24 cellular contexts compared by ENCODE assay signal in the genomic region with DNA sequence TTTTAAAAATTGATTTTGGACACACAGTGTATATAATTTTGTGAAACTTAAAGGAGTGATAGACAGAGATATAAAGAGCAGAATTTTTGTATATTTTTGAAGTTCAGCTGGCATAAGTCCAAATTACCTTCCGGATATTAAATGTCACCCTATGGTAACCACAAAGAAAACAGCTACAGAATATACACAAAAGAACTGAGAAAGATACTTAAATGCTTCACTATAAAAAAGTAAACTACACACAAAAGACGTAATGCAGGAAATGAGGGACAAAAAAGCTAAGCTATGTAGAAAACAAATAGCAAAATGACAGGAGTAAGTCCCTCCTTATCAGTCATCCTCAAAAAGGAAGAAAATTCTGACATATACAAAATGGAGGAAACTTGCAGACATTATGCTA. TPM values are rescaled to one million over a fixed set of nuclear protein-coding genes. Genes with fewer than 3 reads are reported as not detected.
DNase-seq lines count a peak whose midpoint lies in the region; ATAC-seq and TF ChIP-seq lines count a peak whose summit lies in the region.
"Had no signal": no experiment of that assay in that cellular context is flagged by ENCODE, and none has a peak within 500 bp of the region (broad histone marks: within the 10 kb centered on the region; RNA-seq: fewer than 3 reads in every experiment).

No MANE protein-coding gene starts in this region.

- H3K27ac ChIP-seq in spleen (peak overlapping the region in 6 of 8 donors; percentile 0 to 52 (median 14)), mammary epithelial cell (ENCODE audit: insufficient read depth, low read depth, low read length) (no peak overlapping the region)
- H3K27ac ChIP-seq: BLaER1 treated with 17β-estradiol and CSF1 and Interleukin-3, amounts not matched to agents 10 nM and 100 nM; foreskin keratinocyte; left ventricle myocardium inferior; RWPE1 had no signal

- POLR2A ChIA-PET in activated naive CD8-positive, alpha-beta T cell treated with anti-CD3 and anti-CD28 coated beads, Interleukin-2, amount 10 ng/mL, durations not matched to agents 7 days and 5 days (lab: Charles Lee), result interaction anchor here (0.9 kb wide), 1 partner anchor 29 kb away, joined by 5 read pairs; a partner anchor contains a TSS

- H3K9ac ChIP-seq in Loucy (ENCODE audit: low read depth, low read length, poor library complexity, severe bottlenecking) (no peak overlapping the region), mammary epithelial cell (ENCODE audit: insufficient read depth, low read length) (no peak overlapping the region)
- H3K9ac ChIP-seq: BLaER1 treated with 17β-estradiol and CSF1 and Interleukin-3, amounts not matched to agents 10 nM and 100 nM had no signal

- no peak for ATAC-seq in activated T-cell treated with anti-CD3 and anti-CD28 coated beads, Interleukin-2, amount 50 U/mL, for 72 hours (replicated peaks in 1 of 2)
- no peak for ATAC-seq in activated T-cell treated with anti-CD3 and anti-CD28 coated beads, Interleukin-2, amount 50 U/mL, for 4 hours
- no peak for ATAC-seq in activated naive CD8-positive, alpha-beta T cell treated with anti-CD3 and anti-CD28 coated beads, Interleukin-2, amount 10 ng/mL, durations not matched to agents 7 days and 5 days (ENCODE audit: low read depth)
- no peak for ATAC-seq in GM21786 (IDR thresholded peaks at IDR 0.05; ENCODE audit: unreplicated experiment)
- ATAC-seq: foreskin keratinocyte, sciatic nerve, SK-N-SH treated with all-trans-retinoic acid at 6 μM for 48 hours had no signal

- no peaks in the 10 kb centered on the region for H3K27me3 Mint-ChIP-seq in activated T-cell treated with anti-CD3 and anti-CD28 coated beads, Interleukin-2, amount 50 U/mL, for 72 hours (ENCODE audit: low read depth)
- H3K27me3 Mint-ChIP-seq in activated T-cell treated with anti-CD3 and anti-CD28 coated beads, Interleukin-2, amount 50 U/mL, for 4 hours (ENCODE audit: low read depth), result no peaks in the 10 kb centered on the region
- no peaks in the 10 kb centered on the region for H3K27me3 Mint-ChIP-seq in activated naive CD8-positive, alpha-beta T cell treated with anti-CD3 and anti-CD28 coated beads, Interleukin-2, amount 10 ng/mL, durations not matched to agents 7 days and 5 days

- no TSS peak for BruUV-seq in mammary epithelial cell (replicated peaks; lab: Mats Ljungman, UMichigan)

- H3F3A ChIP-seq in Loucy (ENCODE audit: low read depth), result peaks cover 9% of the 10 kb centered on the region; the same call in 1 of the 2 replicates

- H3K9me2 ChIP-seq in Loucy (replicated peaks; ENCODE audit: low read depth, low read length), result no peaks in the 10 kb centered on the region

- H3K36me3 Mint-ChIP-seq in activated T-cell treated with anti-CD3 and anti-CD28 coated beads, Interleukin-2, amount 50 U/mL, for 72 hours (ENCODE audit: insufficient read depth in 2 of 2), result peaks cover 8 to 15% of the 10 kb centered on the region in 2 donors
- H3K36me3 Mint-ChIP-seq in activated T-cell treated with anti-CD3 and anti-CD28 coated beads, Interleukin-2, amount 50 U/mL, for 4 hours (ENCODE audit: insufficient read depth), result peaks cover 39% of the 10 kb centered on the region
- H3K36me3 Mint-ChIP-seq in activated naive CD8-positive, alpha-beta T cell treated with anti-CD3 and anti-CD28 coated beads, Interleukin-2, amount 10 ng/mL, durations not matched to agents 7 days and 5 days, result peaks cover 63% of the 10 kb centered on the region

- H3K27me3 ChIP-seq in Loucy (ENCODE audit: insufficient read depth, low read length, poor library complexity, severe bottlenecking) (no peaks in the 10 kb centered on the region), spleen (replicated peaks in 1 of 7) (no peaks in the 10 kb centered on the region), mammary epithelial cell (ENCODE audit: insufficient read depth, low read length) (no peaks in the 10 kb centered on the region)
- H3K27me3 ChIP-seq: BLaER1 treated with 17β-estradiol and CSF1 and Interleukin-3, amounts not matched to agents 10 nM and 100 nM; foreskin keratinocyte had no signal

- no peaks in the 10 kb centered on the region for H3K79me2 ChIP-seq in Loucy (ENCODE audit: insufficient read depth, low read length)
- no peaks in the 10 kb centered on the region for H3K79me2 ChIP-seq in mammary epithelial cell (ENCODE audit: insufficient read depth, low read length)

- H3K4me1 Mint-ChIP-seq in activated T-cell treated with anti-CD3 and anti-CD28 coated beads, Interleukin-2, amount 50 U/mL, for 72 hours (ENCODE audit: low read depth), result peaks cover 34% of the 10 kb centered on the region
- H3K4me1 Mint-ChIP-seq in activated T-cell treated with anti-CD3 and anti-CD28 coated beads, Interleukin-2, amount 50 U/mL, for 4 hours (ENCODE audit: low read depth), result peaks cover 26% of the 10 kb centered on the region
- H3K4me1 Mint-ChIP-seq in activated naive CD8-positive, alpha-beta T cell treated with anti-CD3 and anti-CD28 coated beads, Interleukin-2, amount 10 ng/mL, durations not matched to agents 7 days and 5 days, result peaks cover 19% of the 10 kb centered on the region

- intact Hi-C loops in spleen (cut with DNase I; ENCODE audit: low total_unique reads), result no loop called here
- intact Hi-C loops in mammary epithelial cell (cut with micrococcal nuclease), result no loop called here

- CTCF ChIA-PET in mammary epithelial cell (lab: Charles Lee; ENCODE audit: low non-redundant PET), result no interaction called here

- H2AFZ ChIP-seq in Loucy (ENCODE audit: low read length), result no peak overlapping the region
- H2AFZ ChIP-seq in mammary epithelial cell (ENCODE audit: low read depth, low read length), result no peak overlapping the region

- H4K20me1 ChIP-seq in Loucy (ENCODE audit: insufficient read depth, low read length, poor library complexity, severe bottlenecking) (no peaks in the 10 kb centered on the region), mammary epithelial cell (ENCODE audit: insufficient read depth, low read length) (no peaks in the 10 kb centered on the region)
- H4K20me1 ChIP-seq: BLaER1 treated with 17β-estradiol and CSF1 and Interleukin-3, amounts not matched to agents 10 nM and 100 nM had no signal

- no peak for TF ChIP-seq CTCF in Loucy (conservative IDR thresholded peaks at IDR 0.05; ENCODE audit: low read length)
- no peak for TF ChIP-seq CTCF in spleen (IDR thresholded peaks at IDR 0.05 in 8 of 11, conservative IDR thresholded peaks at IDR 0.05 in 3 of 11)
- no peak for TF ChIP-seq CTCF in mammary epithelial cell (conservative IDR thresholded peaks at IDR 0.05 in 1 of 2, IDR thresholded peaks at IDR 0.05 in 1 of 2; ENCODE audit: extremely low read depth in 1 of 2, insufficient read depth in 1 of 2, low read depth in 1 of 2, low read length in 2 of 2)

- H3K4me2 ChIP-seq in Loucy (ENCODE audit: low read depth, low read length, poor library complexity, severe bottlenecking), result peak overlapping the region; percentile 27
- H3K4me2 ChIP-seq in mammary epithelial cell (ENCODE audit: insufficient read depth, low read depth, low read length), result no peak overlapping the region
- H3K4me2 ChIP-seq: BLaER1 treated with 17β-estradiol and CSF1 and Interleukin-3, amounts not matched to agents 10 nM and 100 nM had no signal

- H3K9me3 Mint-ChIP-seq in activated T-cell treated with anti-CD3 and anti-CD28 coated beads, Interleukin-2, amount 50 U/mL, for 72 hours, result peaks cover 2 to 7% of the 10 kb centered on the region in 2 donors
- peaks cover 16% of the 10 kb centered on the region for H3K9me3 Mint-ChIP-seq in activated T-cell treated with anti-CD3 and anti-CD28 coated beads, Interleukin-2, amount 50 U/mL, for 4 hours
- peaks cover 6% of the 10 kb centered on the region for H3K9me3 Mint-ChIP-seq in activated naive CD8-positive, alpha-beta T cell treated with anti-CD3 and anti-CD28 coated beads, Interleukin-2, amount 10 ng/mL, durations not matched to agents 7 days and 5 days

- H3K9me3 ChIP-seq in Loucy (ENCODE audit: insufficient read depth, low read depth, low read length) (peaks cover 15% of the 10 kb centered on the region), spleen (peaks cover 0 to 20% (median 15%) of the 10 kb centered on the region in 8 donors), mammary epithelial cell (replicated peaks; ENCODE audit: insufficient read depth, low read length) (no peaks in the 10 kb centered on the region)

- in situ Hi-C loops in mammary epithelial cell (cut with MboI; ENCODE audit: low sequenced_read_pairs in 2 of 2), result no loop called here

- H3K36me3 ChIP-seq in Loucy (ENCODE audit: insufficient read depth, low read length) (no peaks in the 10 kb centered on the region; the same call in 1 of the 2 replicates), spleen (peaks cover 0 to 62% (median 17%) of the 10 kb centered on the region in 6 donors), mammary epithelial cell (ENCODE audit: insufficient read depth, low read length) (peaks cover 1% of the 10 kb centered on the region)

- DNase-seq in activated T-cell treated with anti-CD3 and anti-CD28 coated beads, Interleukin-2, amount 50 U/mL, for 72 hours, result no peak
- DNase-seq in activated T-cell treated with anti-CD3 and anti-CD28 coated beads, Interleukin-2, amount 50 U/mL, for 4 hours, result no peak
- no peak for DNase-seq in activated naive CD8-positive, alpha-beta T cell treated with anti-CD3 and anti-CD28 coated beads, Interleukin-2, amount 10 ng/mL, durations not matched to agents 7 days and 5 days
- DNase-seq in spleen (no peak), NCI-H526 (lab: John Stamatoyannopoulos, UW) (no peak), mammary epithelial cell (no peak)
- DNase-seq: aorta, caudate nucleus, DMS 273 treated with DMSO at 0.1 percent for 48 hours, erythroblast, foreskin keratinocyte, GDM1, KG1, left ventricle myocardium inferior, midbrain, NCI-H1694 treated with DMSO at 0.1 percent for 48 hours had no signal

- dilution Hi-C loops in mammary epithelial cell (cut with HindIII; ENCODE audit: low sequenced_read_pairs), result no loop called here

- H3K27ac Mint-ChIP-seq in activated T-cell treated with anti-CD3 and anti-CD28 coated beads, Interleukin-2, amount 50 U/mL, for 72 hours, result peak overlapping the region; percentile 79
- H3K27ac Mint-ChIP-seq in activated naive CD8-positive, alpha-beta T cell treated with anti-CD3 and anti-CD28 coated beads, Interleukin-2, amount 10 ng/mL, durations not matched to agents 7 days and 5 days, result no peak overlapping the region

- peak overlapping the region in 1 of 2 donors; percentile 25 for H3K4me3 Mint-ChIP-seq in activated T-cell treated with anti-CD3 and anti-CD28 coated beads, Interleukin-2, amount 50 U/mL, for 72 hours
- no peak overlapping the region for H3K4me3 Mint-ChIP-seq in activated T-cell treated with anti-CD3 and anti-CD28 coated beads, Interleukin-2, amount 50 U/mL, for 4 hours
- H3K4me3 Mint-ChIP-seq in activated naive CD8-positive, alpha-beta T cell treated with anti-CD3 and anti-CD28 coated beads, Interleukin-2, amount 10 ng/mL, durations not matched to agents 7 days and 5 days, result peak overlapping the region; percentile 24

- 61 to 74% (median 69%) methylated on average over 2 of the region's 2 CpGs for WGBS in spleen, 5 donors
- 83% methylated on average over 2 of the region's 2 CpGs for WGBS in mammary epithelial cell (ENCODE audit: low coverage, missing lambda C conversion rate)

- H3K4me1 ChIP-seq in Loucy (ENCODE audit: insufficient read depth, low read length, poor library complexity, severe bottlenecking) (peaks cover 14% of the 10 kb centered on the region), spleen (peaks cover 0 to 10% (median 5%) of the 10 kb centered on the region in 6 donors), mammary epithelial cell (ENCODE audit: insufficient read depth, low read length) (no peaks in the 10 kb centered on the region)
- H3K4me1 ChIP-seq: foreskin keratinocyte, left ventricle myocardium inferior had no signal

- no peak for TF ChIP-seq POLR2A in spleen (IDR thresholded peaks at IDR 0.05)

- no peak overlapping the region for H3K4me3 ChIP-seq in Loucy (ENCODE audit: low read length, poor library complexity, severe bottlenecking)
- no peak overlapping the region for H3K4me3 ChIP-seq in spleen
- H3K4me3 ChIP-seq in mammary epithelial cell (replicated peaks in 1 of 3; ENCODE audit: insufficient read depth in 1 of 3, low read depth in 2 of 3, low read length in 3 of 3), result no peak overlapping the region
- H3K4me3 ChIP-seq: BLaER1 treated with 17β-estradiol and CSF1 and Interleukin-3, amounts not matched to agents 10 nM and 100 nM; left ventricle myocardium inferior had no signal

RNA-seq across cellular contexts. Expression of a gene that starts 29.4 kb away (rescaled TPM):
- total RNA-seq in activated T-cell treated with anti-CD3 and anti-CD28 coated beads, Interleukin-2, amount 50 U/mL, for 72 hours, result 1 to 10 TPM; 1.8 to 3.3 TPM
- total RNA-seq in activated T-cell treated with anti-CD3 and anti-CD28 coated beads, Interleukin-2, amount 50 U/mL, for 4 hours, result 1 to 10 TPM; 1.2 to 1.4 (median 1.2) TPM
- total RNA-seq in activated naive CD8-positive, alpha-beta T cell treated with anti-CD3 and anti-CD28 coated beads, Interleukin-2, amount 10 ng/mL, durations not matched to agents 7 days and 5 days, result 10 to 100 TPM; 16.6 to 17.5 TPM
- total RNA-seq in spleen (10 to 100 TPM in 2 of 7 donors, 1 to 10 TPM in 5; 5.9 to 18.0 (median 7.9) TPM), mammary epithelial cell (under 1 TPM; 0.14 to 0.67 TPM)
- polyA plus RNA-seq in spleen (1 to 10 TPM; 1.6 to 3.0 (median 2.4) TPM), mammary epithelial cell (0.08 TPM)
- polyA minus RNA-seq in mammary epithelial cell, result 0.10 TPM
- total RNA-seq: HT-29 had no signal
- polyA plus RNA-seq: neural cell had no signal
